ENCODE assay signal across 20 cellular contexts in the genomic region with DNA sequence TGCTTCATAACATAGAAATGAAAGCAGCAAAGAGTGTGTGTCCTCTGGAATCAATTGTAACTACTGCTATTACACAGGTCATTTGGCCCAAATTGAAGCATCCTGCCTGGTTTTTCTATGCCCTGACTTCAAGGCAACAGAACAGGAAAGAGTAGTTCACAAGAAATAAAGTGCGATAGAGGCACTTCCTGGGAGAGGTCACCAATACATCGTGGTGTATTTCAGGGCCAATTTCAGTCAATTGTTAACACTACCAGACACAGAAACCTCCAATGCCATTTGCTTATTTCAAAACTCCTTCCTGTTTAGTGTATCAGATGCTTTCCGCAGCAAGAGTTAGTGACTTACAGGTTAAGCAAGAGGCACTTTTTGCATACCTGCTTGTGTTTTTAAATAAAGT.
DNase-seq lines count a peak whose midpoint lies in the region; ATAC-seq, FAIRE-seq and TF ChIP-seq lines count a peak whose summit lies in the region.
"Had no signal": no experiment of that assay in that cellular context is flagged by ENCODE, and none has a peak within 500 bp of the region (broad histone marks: within the 10 kb centered on the region; RNA-seq: fewer than 3 reads in every experiment).

No MANE protein-coding gene starts in this region.

- intact Hi-C loops in naive thymus-derived CD4-positive, alpha-beta T cell (cut with micrococcal nuclease), result no loop called here

- no peak overlapping the region for H2BK12ac ChIP-seq in H1 (ENCODE audit: low read depth, low read length)

- H4K8ac ChIP-seq in H1 (ENCODE audit: extremely low read depth, insufficient read depth, low read length), result no peak overlapping the region

- H2BK5ac ChIP-seq in H1 (ENCODE audit: low read depth, low read length), result no peak overlapping the region

- H3K36me3 Mint-ChIP-seq in naive thymus-derived CD4-positive, alpha-beta T cell, result no peaks in the 10 kb centered on the region
- H3K36me3 Mint-ChIP-seq: CD4-positive, alpha-beta memory T cell had no signal

- H4K20me1 ChIP-seq in H1 (replicated peaks in 1 of 2; ENCODE audit: control insufficient read depth in 1 of 2, insufficient read depth in 2 of 2, low read length in 2 of 2) (no peaks in the 10 kb centered on the region), neural cell (ENCODE audit: insufficient read depth) (no peaks in the 10 kb centered on the region)

- H3K36me3 ChIP-seq in H1 (ENCODE audit: control insufficient read depth in 2 of 4, insufficient read depth in 4 of 4, low read length in 3 of 4) (no peaks in the 10 kb centered on the region), neural cell (ENCODE audit: insufficient read depth, low read length) (no peaks in the 10 kb centered on the region)
- no peaks in the 10 kb centered on the region for H3K36me3 ChIP-seq in naive thymus-derived CD4-positive, alpha-beta T cell (ENCODE audit: control insufficient read depth in 2 of 3, insufficient read depth in 3 of 3, low read length in 3 of 3)
- H3K36me3 ChIP-seq: HAP-1 had no signal

- H3K4me3 ChIP-seq in H1 (ENCODE audit: extremely low read depth in 1 of 4, insufficient read depth in 2 of 4, low read depth in 3 of 4, low read length in 4 of 4) (no peak overlapping the region), neural cell (ENCODE audit: low read length) (no peak overlapping the region)
- no peak overlapping the region for H3K4me3 ChIP-seq in naive thymus-derived CD4-positive, alpha-beta T cell (ENCODE audit: low read length)
- H3K4me3 ChIP-seq: GM23338, HAP-1 had no signal

- TF ChIP-seq RAD21 in H1 (IDR thresholded peaks at IDR 0.05 in 1 of 2, conservative IDR thresholded peaks at IDR 0.05 in 1 of 2; ENCODE audit: low read depth in 2 of 2, low read length in 2 of 2) (no peak), neural cell (conservative IDR thresholded peaks at IDR 0.05) (no peak)

- no peak for TF ChIP-seq POLR2A in H1 (IDR thresholded peaks at IDR 0.05; ENCODE audit: control extremely low read depth in 1 of 2, low read depth in 2 of 2, low read length in 2 of 2)

- peaks cover 0 to 8% (median 0%) of the 10 kb centered on the region in 7 donors for H3K4me1 Mint-ChIP-seq in naive thymus-derived CD4-positive, alpha-beta T cell
- H3K4me1 Mint-ChIP-seq: CD4-positive, alpha-beta memory T cell had no signal

- H3K18ac ChIP-seq in H1 (ENCODE audit: extremely low read depth, low read length), result no peak overlapping the region

- H2BK15ac ChIP-seq in H1 (ENCODE audit: low read length), result no peak overlapping the region

- no peaks in the 10 kb centered on the region; a peak in 1 of 7 replicates for H3K4me1 ChIP-seq in H1 (replicated peaks in 1 of 4; ENCODE audit: control insufficient read depth in 3 of 4, insufficient read depth in 4 of 4, low read length in 3 of 4)
- H3K4me1 ChIP-seq in naive thymus-derived CD4-positive, alpha-beta T cell (ENCODE audit: control insufficient read depth in 2 of 2, insufficient read depth in 2 of 2, low read length in 2 of 2), result no peaks in the 10 kb centered on the region
- H3K4me1 ChIP-seq: HAP-1 had no signal

- H3K79me1 ChIP-seq in H1 (ENCODE audit: low read depth, low read length), result no peaks in the 10 kb centered on the region

- no peaks in the 10 kb centered on the region for H3K79me2 ChIP-seq in H1 (ENCODE audit: control insufficient read depth in 1 of 2, insufficient read depth in 2 of 2, low read length in 2 of 2)
- H3K79me2 ChIP-seq in neural cell (replicated peaks; ENCODE audit: insufficient read depth, low read length), result no peaks in the 10 kb centered on the region

- no peaks in the 10 kb centered on the region for H3K9me2 ChIP-seq in neural cell (ENCODE audit: insufficient read depth, low read length)

- no peak for FAIRE-seq in H1 (lab: Jason Lieb, UNC)
- FAIRE-seq: GM12891, GM18507, H54 had no signal

- H3K56ac ChIP-seq in H1 (replicated peaks; ENCODE audit: insufficient read length, low read depth, low read length), result no peak overlapping the region

- peaks cover 0 to 12% (median 0%) of the 10 kb centered on the region in 11 donors for H3K9me3 Mint-ChIP-seq in naive thymus-derived CD4-positive, alpha-beta T cell
- H3K9me3 Mint-ChIP-seq: GM23338, HFFc6 had no signal

- no peak overlapping the region for H2BK120ac ChIP-seq in H1 (replicated peaks; ENCODE audit: low read depth, low read length)

- H3K27me3 Mint-ChIP-seq in naive thymus-derived CD4-positive, alpha-beta T cell, result peaks cover 0 to 28% (median 19%) of the 10 kb centered on the region in 5 donors

- H3K9me3 ChIP-seq in H1 (ENCODE audit: insufficient read depth in 2 of 2, low read depth in 1 of 2, low read length in 1 of 2) (no peaks in the 10 kb centered on the region), neural cell (ENCODE audit: low read length) (no peaks in the 10 kb centered on the region)
- no peaks in the 10 kb centered on the region for H3K9me3 ChIP-seq in naive thymus-derived CD4-positive, alpha-beta T cell (ENCODE audit: control insufficient read depth in 2 of 3, low read length in 3 of 3)
- H3K9me3 ChIP-seq: HAP-1 had no signal

- POLR2A ChIA-PET in H1 (lab: Charles Lee; ENCODE audit: partially characterized antibody), result no interaction called here
- POLR2A ChIA-PET in naive thymus-derived CD4-positive, alpha-beta T cell (lab: Charles Lee), result no interaction called here

- peak overlapping the region in 1 of 9 donors; percentile 5 for H3K27ac Mint-ChIP-seq in naive thymus-derived CD4-positive, alpha-beta T cell
- H3K27ac Mint-ChIP-seq: CD4-positive, alpha-beta memory T cell; GM23338; HFFc6 had no signal

- H3K4me3 Mint-ChIP-seq in naive thymus-derived CD4-positive, alpha-beta T cell, result peak overlapping the region in 1 of 10 donors; percentile 18
- H3K4me3 Mint-ChIP-seq: CD4-positive, alpha-beta memory T cell; GM23338; HFFc6 had no signal

- H3K27ac ChIP-seq in H1 (ENCODE audit: low read depth, low read length) (no peak overlapping the region), neural cell (ENCODE audit: low read length) (no peak overlapping the region)
- H3K27ac ChIP-seq in naive thymus-derived CD4-positive, alpha-beta T cell (ENCODE audit: low read depth, low read length), result no peak overlapping the region

- no peak overlapping the region for H2BK20ac ChIP-seq in H1 (ENCODE audit: low read length)

- H3K23ac ChIP-seq in H1 (ENCODE audit: insufficient read length), result no peak overlapping the region

- no peaks in the 10 kb centered on the region for H3K23me2 ChIP-seq in H1 (ENCODE audit: low read depth, low read length)

- H4K5ac ChIP-seq in H1 (ENCODE audit: insufficient read length, low read depth, low read length), result no peak overlapping the region

- no peak overlapping the region for H3K14ac ChIP-seq in H1 (ENCODE audit: insufficient read length)

- no peak overlapping the region for H3K4ac ChIP-seq in H1 (replicated peaks; ENCODE audit: insufficient read length, low read depth, low read length)

- H2AFZ ChIP-seq in H1 (ENCODE audit: low read length) (0 out of 2 replicates have a peak overlapping the region, but pooled peaks have one; percentile 89), neural cell (ENCODE audit: low read depth, low read length) (no peak overlapping the region)
- H2AFZ ChIP-seq: GM23338 had no signal

- no peak overlapping the region for H2AK5ac ChIP-seq in H1 (ENCODE audit: low read depth, low read length)

- H3K9ac ChIP-seq in H1 (replicated peaks in 1 of 4; ENCODE audit: extremely low read depth in 1 of 4, low read depth in 3 of 4, low read length in 3 of 4) (no peak overlapping the region), neural cell (ENCODE audit: low read length) (no peak overlapping the region)

- peak; percentile 37 for ATAC-seq in naive thymus-derived CD4-positive, alpha-beta T cell
- ATAC-seq in HG03135 (IDR thresholded peaks at IDR 0.05; ENCODE audit: unreplicated experiment), result no peak
- ATAC-seq in HG02678 (IDR thresholded peaks at IDR 0.05; ENCODE audit: unreplicated experiment), result no peak
- ATAC-seq: GM23338 had no signal

- CTCF ChIA-PET in H1 (lab: Charles Lee; ENCODE audit: partially characterized antibody), result interaction anchor here (0.7 kb wide), 1 partner anchor 613 kb away, joined by 3 read pairs; no protein-coding TSS in a partner anchor
- CTCF ChIA-PET in naive thymus-derived CD4-positive, alpha-beta T cell (lab: Charles Lee), result no interaction called here

- H4K91ac ChIP-seq in H1 (replicated peaks; ENCODE audit: insufficient read length, low read length), result no peak overlapping the region

- TF ChIP-seq EP300 in H1 (IDR thresholded peaks at IDR 0.05; ENCODE audit: borderline replicate concordance in 1 of 2, low read depth in 2 of 2, low read length in 2 of 2), result no peak
- TF ChIP-seq EP300 in neural cell (conservative IDR thresholded peaks at IDR 0.05; ENCODE audit: poor library complexity, severe bottlenecking), result peak; percentile 2

- H3K4me2 ChIP-seq in H1 (ENCODE audit: insufficient read depth in 1 of 2, low read depth in 2 of 2, low read length in 2 of 2) (no peak overlapping the region), neural cell (ENCODE audit: low read length) (no peak overlapping the region)
- H3K4me2 ChIP-seq: GM23338 had no signal

- no peak for TF ChIP-seq CTCF in H1 (IDR thresholded peaks at IDR 0.05; ENCODE audit: control extremely low read depth in 1 of 3, insufficient read depth in 1 of 3, low read depth in 1 of 3, low read length in 3 of 3)
- no peak for TF ChIP-seq CTCF in neural cell (IDR thresholded peaks at IDR 0.05; ENCODE audit: poor library complexity, severe bottlenecking)

- no peaks in the 10 kb centered on the region for H3F3A ChIP-seq in neural cell (ENCODE audit: insufficient read depth, low read length, poor library complexity, severe bottlenecking)

- WGBS in H1 (ENCODE audit: extremely low coverage in 1 of 2, insufficient coverage in 1 of 2, insufficient read length in 1 of 2, insufficient replicate concordance in 2 of 2, low coverage in 1 of 2, low lambda C conversion rate in 2 of 2, missing lambda C conversion rate in 1 of 2), 2 experiments, result 89% methylated on average over 3 of the region's 3 CpGs; no CpG with 5 or more reads in 1 of the 2 experiments

- H3K27me3 ChIP-seq in H1 (replicated peaks in 1 of 4; ENCODE audit: control insufficient read depth in 3 of 4, extremely low read depth in 1 of 4, insufficient read depth in 3 of 4, low read length in 3 of 4), result no peaks in the 10 kb centered on the region
- H3K27me3 ChIP-seq in naive thymus-derived CD4-positive, alpha-beta T cell (ENCODE audit: control insufficient read depth in 2 of 2, insufficient read depth in 2 of 2, low read length in 2 of 2), result no peaks in the 10 kb centered on the region
- H3K27me3 ChIP-seq in neural cell (ENCODE audit: insufficient read depth, low read depth, low read length), result no peaks in the 10 kb centered on the region

- DNase-seq in H1 (ENCODE audit: low read depth in 1 of 2, low spot score in 2 of 2), result no peak
- no peak for DNase-seq in naive thymus-derived CD4-positive, alpha-beta T cell
- DNase-seq in activated CD8-positive, alpha-beta memory T cell treated with anti-CD3 and anti-CD28 coated beads, Interleukin-2, amount 50 U/mL, for 4 hours, result no peak
- no peak for DNase-seq in NCI-H524 treated with DMSO at 0.1 percent for 48 hours (lab: John Stamatoyannopoulos, UW)
- DNase-seq: C1 segment of cervical spinal cord; Calu3; CD4-positive, alpha-beta memory T cell; COR-L47; DMS53; DMS79 treated with DMSO at 0.1 percent for 48 hours; GF-D8; HFFc6 had no signal

TF ChIP-seq in H1, 55 proteins besides CTCF, POLR2A, EP300 and RAD21 (continues in another document):
- no peak for TF ChIP-seq ZNF274 (IDR thresholded peaks at IDR 0.05; ENCODE audit: borderline replicate concordance, extremely low read depth, low read length)
